In the genomic region with DNA sequence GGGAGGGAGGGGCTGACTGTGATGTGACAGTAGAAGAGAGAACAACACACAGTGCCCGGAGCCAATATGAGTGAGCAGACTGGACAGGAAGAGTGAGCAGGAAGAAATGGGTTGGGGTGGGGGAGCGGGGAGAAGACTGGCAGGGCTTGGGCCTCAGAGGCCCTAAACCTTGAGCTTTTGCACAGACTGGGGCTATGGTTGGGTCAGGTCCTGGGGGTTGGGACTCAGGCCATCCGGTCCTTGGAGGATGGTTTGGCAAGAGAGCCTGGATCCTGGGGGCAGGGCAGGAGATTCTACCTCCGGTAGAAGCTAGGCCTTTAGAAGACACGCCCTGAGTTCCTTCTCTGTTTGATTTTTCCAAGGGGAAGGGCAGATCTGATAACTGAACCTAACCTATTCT, we compare ENCODE assay signal across 1 cellular context.
TF ChIP-seq lines count a peak whose summit lies in the region.

No MANE protein-coding gene starts in this region.

TF ChIP-seq in A549, 52 proteins besides CTCF, POLR2A, EP300 and RAD21 (continued from another document):
- TF ChIP-seq ATOH8 (CRISPR knock-in tag; IDR thresholded peaks at IDR 0.05; ENCODE audit: low read depth) = no peak
- TF ChIP-seq SREBF2 (IDR thresholded peaks at IDR 0.05) = no peak
- TF ChIP-seq FOSB (CRISPR knock-in tag; IDR thresholded peaks at IDR 0.05) = no peak
